ENCODE assay signal across 17 cellular contexts in the genomic region with DNA sequence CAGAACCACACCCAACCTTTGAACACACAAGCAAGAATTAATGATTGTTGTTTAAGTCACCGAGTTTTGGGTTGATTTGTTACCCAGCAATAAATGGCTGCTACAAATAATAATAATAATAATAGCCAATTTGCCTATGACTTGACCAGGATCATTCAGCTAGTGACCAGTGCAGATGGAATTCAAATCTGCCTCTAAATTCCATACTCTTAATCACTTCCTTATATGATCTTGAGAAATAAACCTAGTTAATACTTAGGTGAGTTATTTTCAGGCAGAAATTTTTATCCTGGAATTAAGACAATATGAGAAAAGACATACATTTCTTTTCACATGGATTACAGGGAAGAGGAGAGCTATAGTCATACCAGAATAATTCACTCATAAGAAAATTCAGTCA.
DNase-seq lines count a peak whose midpoint lies in the region; ATAC-seq and TF ChIP-seq lines count a peak whose summit lies in the region.
"Had no signal": no experiment of that assay in that cellular context is flagged by ENCODE, and none has a peak within 500 bp of the region (broad histone marks: within the 10 kb centered on the region; RNA-seq: fewer than 3 reads in every experiment).

No MANE protein-coding gene starts in this region.

- intact Hi-C loops in HCT116 (cut with micrococcal nuclease): no loop called here
- intact Hi-C loops in breast epithelium (cut with DNase I; ENCODE audit: low total_unique reads): no loop called here
- intact Hi-C loops in OCI-LY7 (cut with micrococcal nuclease; ENCODE audit: unreplicated experiment): no loop called here

- no peaks in the 10 kb centered on the region for H3K79me2 ChIP-seq in HCT116 (ENCODE audit: insufficient read depth, low read length)
- no peaks in the 10 kb centered on the region for H3K79me2 ChIP-seq in OCI-LY7 (ENCODE audit: insufficient read depth, low read depth, low read length)

- DNase-seq in HCT116 (ENCODE audit: low read depth, low spot score) (no peak), breast epithelium (ENCODE audit: low spot score in 2 of 2) (no peak), suprapubic skin (ENCODE audit: low spot score in 2 of 2) (no peak), ureter (ENCODE audit: low spot score) (no peak), OCI-LY7 (ENCODE audit: low spot score) (no peak)
- DNase-seq: activated B cell treated with CpG ODN at 0.5 μM for 24 hours; activated CD8-positive, alpha-beta memory T cell treated with anti-CD3 and anti-CD28 coated beads, Interleukin-2, amount 50 U/mL, for 4 hours; activated naive CD4-positive, alpha-beta T cell treated with anti-CD3 and anti-CD28 coated beads for 36 hours; NCI-H187; NCI-H510A; stimulated activated naive CD8-positive, alpha-beta T cell treated with anti-CD3 and anti-CD28 coated beads, Interleukin-15, amount 100 ng/mL, for 72 hours had no signal

- H3K36me3 ChIP-seq in HCT116 (ENCODE audit: control insufficient read depth in 1 of 2, insufficient read depth in 2 of 2, low read length in 2 of 2) (no peaks in the 10 kb centered on the region), breast epithelium (no peaks in the 10 kb centered on the region), suprapubic skin (no peaks in the 10 kb centered on the region), OCI-LY7 (ENCODE audit: insufficient read depth, low read length) (no peaks in the 10 kb centered on the region)
- H3K36me3 ChIP-seq: BLaER1 treated with 17β-estradiol and CSF1 and Interleukin-3, amounts not matched to agents 10 nM and 100 nM; cardiac muscle cell had no signal

- H3K9ac ChIP-seq in HCT116 (ENCODE audit: low read length): no peak overlapping the region
- H3K9ac ChIP-seq: BLaER1 treated with 17β-estradiol and CSF1 and Interleukin-3, amounts not matched to agents 10 nM and 100 nM had no signal

- WGBS in suprapubic skin: 91% methylated on average over 1 of the region's 1 CpG

- RAD21 ChIA-PET in HCT116 (lab: Charles Lee; ENCODE audit: low non-redundant PET in 1 of 2, low total read pairs in 2 of 2, uncharacterized antibody in 2 of 2, unreplicated experiment in 2 of 2): no interaction called here

- no peak for TF ChIP-seq CTCF in HCT116 (IDR thresholded peaks at IDR 0.05 in 2 of 3, conservative IDR thresholded peaks at IDR 0.05 in 1 of 3; ENCODE audit: borderline replicate concordance in 1 of 3, insufficient read depth in 1 of 3, low read depth in 2 of 3, low read length in 2 of 3)
- TF ChIP-seq CTCF in breast epithelium (IDR thresholded peaks at IDR 0.05): no peak
- TF ChIP-seq CTCF in suprapubic skin (IDR thresholded peaks at IDR 0.05): no peak
- TF ChIP-seq CTCF in OCI-LY7 (conservative IDR thresholded peaks at IDR 0.05; ENCODE audit: low read length): no peak

- TF ChIP-seq POLR2A in HCT116 (IDR thresholded peaks at IDR 0.05; ENCODE audit: borderline replicate concordance, extremely low read depth, insufficient read depth, insufficient read length): no peak
- TF ChIP-seq POLR2A in breast epithelium (IDR thresholded peaks at IDR 0.05): no peak
- TF ChIP-seq POLR2A in suprapubic skin (IDR thresholded peaks at IDR 0.05): no peak

- H3K9me3 ChIP-seq in HCT116 (ENCODE audit: control insufficient read depth in 1 of 2, insufficient read depth in 1 of 2, low read depth in 1 of 2, low read length in 2 of 2) (no peaks in the 10 kb centered on the region), breast epithelium (no peaks in the 10 kb centered on the region), suprapubic skin (no peaks in the 10 kb centered on the region), OCI-LY7 (ENCODE audit: low read length) (no peaks in the 10 kb centered on the region)
- H3K9me3 ChIP-seq: BLaER1 treated with 17β-estradiol and CSF1 and Interleukin-3, amounts not matched to agents 10 nM and 100 nM had no signal

- H3K27ac ChIP-seq in HCT116 (ENCODE audit: low read depth, low read length) (no peak overlapping the region), breast epithelium (peak overlapping the region; percentile 82 to 93), layer of hippocampus (ENCODE audit: low read depth, low read length) (peak overlapping the region; percentile 8), suprapubic skin (peak overlapping the region; percentile 88), OCI-LY7 (ENCODE audit: low read depth, low read length, poor library complexity, severe bottlenecking) (no peak overlapping the region)
- H3K27ac ChIP-seq: cardiac muscle cell had no signal

- BruUV-seq in HCT116 (replicated peaks; lab: Mats Ljungman, UMichigan) (no TSS peak), OCI-LY7 (replicated peaks; lab: Mats Ljungman, UMichigan) (no TSS peak)

- H3K4me2 ChIP-seq in HCT116 (ENCODE audit: low read length) (peak overlapping the region; percentile 66; the same call in 1 of the 2 replicates), OCI-LY7 (ENCODE audit: low read length) (no peak overlapping the region)

- TF ChIP-seq RAD21 in HCT116 (IDR thresholded peaks at IDR 0.05; ENCODE audit: low read depth): no peak

- TF ChIP-seq EP300 in suprapubic skin (IDR thresholded peaks at IDR 0.05): no peak

- H4K20me1 ChIP-seq in HCT116 (ENCODE audit: insufficient read depth) (no peaks in the 10 kb centered on the region), OCI-LY7 (ENCODE audit: insufficient read depth, low read length) (no peaks in the 10 kb centered on the region)
- H4K20me1 ChIP-seq: BLaER1 treated with 17β-estradiol and CSF1 and Interleukin-3, amounts not matched to agents 10 nM and 100 nM had no signal

- H3K27me3 ChIP-seq in HCT116 (ENCODE audit: insufficient read depth, low read length) (no peaks in the 10 kb centered on the region), breast epithelium (no peaks in the 10 kb centered on the region), layer of hippocampus (ENCODE audit: control insufficient read depth, insufficient read depth, low read length) (no peaks in the 10 kb centered on the region), suprapubic skin (no peaks in the 10 kb centered on the region)
- H3K27me3 ChIP-seq: BLaER1 treated with 17β-estradiol and CSF1 and Interleukin-3, amounts not matched to agents 10 nM and 100 nM; cardiac muscle cell had no signal

- H2AFZ ChIP-seq in HCT116 (ENCODE audit: low read depth, low read length, poor library complexity, severe bottlenecking) (peak overlapping the region; percentile 79), OCI-LY7 (ENCODE audit: low read length) (no peak overlapping the region)

- POLR2A ChIA-PET in HCT116 (lab: Charles Lee) (no interaction called here), OCI-LY7 (lab: Charles Lee) (interaction anchor here (0.8 kb wide), 1 partner anchor 208 kb away, joined by 3 read pairs; no protein-coding TSS in a partner anchor)

- ATAC-seq in HCT116 (no peak), GM21515 (IDR thresholded peaks at IDR 0.05; ENCODE audit: unreplicated experiment) (no peak), HG03469 (IDR thresholded peaks at IDR 0.05; ENCODE audit: unreplicated experiment) (no peak)
- ATAC-seq: stimulated activated naive CD8-positive, alpha-beta T cell treated with anti-CD3 and anti-CD28 coated beads, Interleukin-15, amount 100 ng/mL, for 72 hours had no signal

- CTCF ChIA-PET in HCT116 (lab: Charles Lee) (interaction anchor here (2.7 to 3.5 kb wide), 2 partner anchors 10 to 120 kb away, joined by 17 to 27 read pairs; no protein-coding TSS in a partner anchor), OCI-LY7 (lab: Charles Lee; ENCODE audit: unreplicated experiment) (no interaction called here)

- H3K4me1 ChIP-seq in HCT116 (ENCODE audit: control insufficient read depth in 1 of 2, insufficient read depth in 2 of 2, low read length in 2 of 2) (peaks cover 20 to 34% of the 10 kb centered on the region in 2 experiments), breast epithelium (no peaks in the 10 kb centered on the region), suprapubic skin (peaks cover 33% of the 10 kb centered on the region), OCI-LY7 (ENCODE audit: insufficient read depth, low read length, poor library complexity, severe bottlenecking) (no peaks in the 10 kb centered on the region)

- H3K9me2 ChIP-seq in HCT116 (ENCODE audit: insufficient read depth) (no peaks in the 10 kb centered on the region), OCI-LY7 (ENCODE audit: insufficient read depth, low read length) (no peaks in the 10 kb centered on the region)

- H3K4me3 ChIP-seq in HCT116 (replicated peaks in 1 of 2; ENCODE audit: low read depth in 1 of 2, low read length in 2 of 2) (no peak overlapping the region), breast epithelium (no peak overlapping the region), suprapubic skin (no peak overlapping the region), OCI-LY7 (ENCODE audit: low read depth, low read length, poor library complexity, severe bottlenecking) (no peak overlapping the region)
- H3K4me3 ChIP-seq: BLaER1 treated with 17β-estradiol and CSF1 and Interleukin-3, amounts not matched to agents 10 nM and 100 nM; cardiac muscle cell; lung had no signal

TF ChIP-seq in HCT116, 20 proteins besides CTCF, POLR2A, EP300 and RAD21 (continues in another document):
- TF ChIP-seq ELF1 (IDR thresholded peaks at IDR 0.05; ENCODE audit: borderline replicate concordance, low read depth) (no peak), EGR1 (IDR thresholded peaks at IDR 0.05; ENCODE audit: low read depth) (no peak), SP1 (IDR thresholded peaks at IDR 0.05; ENCODE audit: low read depth) (no peak), CBX3 (IDR thresholded peaks at IDR 0.05; ENCODE audit: low read depth) (no peak)
- TF ChIP-seq, protein P1, sequence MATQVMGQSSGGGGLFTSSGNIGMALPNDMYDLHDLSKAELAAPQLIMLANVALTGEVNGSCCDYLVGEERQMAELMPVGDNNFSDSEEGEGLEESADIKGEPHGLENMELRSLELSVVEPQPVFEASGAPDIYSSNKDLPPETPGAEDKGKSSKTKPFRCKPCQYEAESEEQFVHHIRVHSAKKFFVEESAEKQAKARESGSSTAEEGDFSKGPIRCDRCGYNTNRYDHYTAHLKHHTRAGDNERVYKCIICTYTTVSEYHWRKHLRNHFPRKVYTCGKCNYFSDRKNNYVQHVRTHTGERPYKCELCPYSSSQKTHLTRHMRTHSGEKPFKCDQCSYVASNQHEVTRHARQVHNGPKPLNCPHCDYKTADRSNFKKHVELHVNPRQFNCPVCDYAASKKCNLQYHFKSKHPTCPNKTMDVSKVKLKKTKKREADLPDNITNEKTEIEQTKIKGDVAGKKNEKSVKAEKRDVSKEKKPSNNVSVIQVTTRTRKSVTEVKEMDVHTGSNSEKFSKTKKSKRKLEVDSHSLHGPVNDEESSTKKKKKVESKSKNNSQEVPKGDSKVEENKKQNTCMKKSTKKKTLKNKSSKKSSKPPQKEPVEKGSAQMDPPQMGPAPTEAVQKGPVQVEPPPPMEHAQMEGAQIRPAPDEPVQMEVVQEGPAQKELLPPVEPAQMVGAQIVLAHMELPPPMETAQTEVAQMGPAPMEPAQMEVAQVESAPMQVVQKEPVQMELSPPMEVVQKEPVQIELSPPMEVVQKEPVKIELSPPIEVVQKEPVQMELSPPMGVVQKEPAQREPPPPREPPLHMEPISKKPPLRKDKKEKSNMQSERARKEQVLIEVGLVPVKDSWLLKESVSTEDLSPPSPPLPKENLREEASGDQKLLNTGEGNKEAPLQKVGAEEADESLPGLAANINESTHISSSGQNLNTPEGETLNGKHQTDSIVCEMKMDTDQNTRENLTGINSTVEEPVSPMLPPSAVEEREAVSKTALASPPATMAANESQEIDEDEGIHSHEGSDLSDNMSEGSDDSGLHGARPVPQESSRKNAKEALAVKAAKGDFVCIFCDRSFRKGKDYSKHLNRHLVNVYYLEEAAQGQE (IDR thresholded peaks at IDR 0.05; ENCODE audit: low read depth): no peak

Comparison
In these comparisons a context has a peak if more than half of its experiments do, and no peak if none do; other contexts are left out.
1. H3K27ac ChIP-seq: peak in breast epithelium (2 of 2), layer of hippocampus (single experiment) and suprapubic skin (single experiment); none in HCT116 (single experiment) and OCI-LY7 (single experiment).